16 cellular contexts compared by ENCODE assay signal in genomic region chr22:20297414-20298109, GRCh38. TPM values are rescaled to one million over a fixed set of nuclear protein-coding genes. Genes with fewer than 3 reads are reported as not detected.
DNase-seq lines count a peak whose midpoint lies in the region; ATAC-seq, FAIRE-seq and TF ChIP-seq lines count a peak whose summit lies in the region.
"Had no signal": no experiment of that assay in that cellular context is flagged by ENCODE, and none has a peak within 500 bp of the region (broad histone marks: within the 10 kb centered on the region; RNA-seq: fewer than 3 reads in every experiment).

No MANE protein-coding gene starts in this region.

- H3K27me3 Mint-ChIP-seq in MCF 10A (ENCODE audit: insufficient read depth, unreplicated experiment) = peaks cover 27% of the 10 kb centered on the region
- H3K27me3 Mint-ChIP-seq in activated B cell treated with CpG ODN at 0.5 μM for 24 hours = peaks cover 5% of the 10 kb centered on the region
- peaks cover under 1 to 10% (median 6%) of the 10 kb centered on the region in 3 donors for H3K27me3 Mint-ChIP-seq in immature natural killer cell (ENCODE audit: low read depth in 3 of 3)
- peaks cover 47% of the 10 kb centered on the region for H3K27me3 Mint-ChIP-seq in type B pancreatic cell

- H3K27ac ChIP-seq in breast epithelium (no peak overlapping the region), small intestine (ENCODE audit: low read depth in 1 of 2, low read length in 1 of 2) (no peak overlapping the region)
- H3K27ac ChIP-seq: adrenal gland, WERI-Rb-1 had no signal

- intact Hi-C loops in MCF 10A (cut with micrococcal nuclease) (no loop called here), breast epithelium (cut with DNase I; ENCODE audit: low total_unique reads) (no loop called here), activated B cell treated with CpG ODN at 0.5 μM for 24 hours (cut with micrococcal nuclease) (loop anchor here (2.0 kb wide), 1 partner anchor 23 kb away; the partner anchor contains the start of gene DGCR6L)

- H3K27me3 ChIP-seq in breast epithelium (no peaks in the 10 kb centered on the region), small intestine (ENCODE audit: control insufficient read depth in 2 of 2, insufficient read depth in 2 of 2, low read length in 2 of 2) (peaks cover 0 to 2% of the 10 kb centered on the region in 2 donors)
- H3K27me3 ChIP-seq: adrenal gland had no signal

- H3K36me3 Mint-ChIP-seq in MCF 10A (ENCODE audit: insufficient read depth, unreplicated experiment) (peaks cover 7% of the 10 kb centered on the region), activated B cell treated with CpG ODN at 0.5 μM for 24 hours (ENCODE audit: low read depth) (no peaks in the 10 kb centered on the region), immature natural killer cell (no peaks in the 10 kb centered on the region), type B pancreatic cell (no peaks in the 10 kb centered on the region)

- H3K9me3 ChIP-seq in breast epithelium = no peaks in the 10 kb centered on the region
- H3K9me3 ChIP-seq in small intestine (ENCODE audit: control insufficient read depth, low read depth) = no peaks in the 10 kb centered on the region
- H3K9me3 ChIP-seq: adrenal gland had no signal

- H3K27ac Mint-ChIP-seq in MCF 10A (ENCODE audit: low read depth, unreplicated experiment) (no peak overlapping the region), activated B cell treated with CpG ODN at 0.5 μM for 24 hours (no peak overlapping the region), immature natural killer cell (no peak overlapping the region), type B pancreatic cell (peak overlapping the region; percentile 71)

- TF ChIP-seq POLR2A in breast epithelium (IDR thresholded peaks at IDR 0.05) (no peak), erythroblast (IDR thresholded peaks at IDR 0.05; ENCODE audit: low read length) (no peak)

- H3K4me1 ChIP-seq in breast epithelium (no peaks in the 10 kb centered on the region), small intestine (ENCODE audit: control insufficient read depth in 2 of 2, insufficient read depth in 1 of 2, low read depth in 1 of 2, low read length in 1 of 2) (no peaks in the 10 kb centered on the region)

- CTCF ChIA-PET in MCF 10A (lab: Yijun Ruan, JAX) (interaction anchor here (1.0 kb wide), 1 partner anchor 12 kb away, joined by 3 read pairs; no protein-coding TSS in a partner anchor), activated B cell treated with CpG ODN at 0.5 μM for 24 hours (lab: Charles Lee) (no interaction called here)

- TF ChIP-seq CTCF in MCF 10A (IDR thresholded peaks at IDR 0.05; ENCODE audit: unreplicated experiment) = no peak
- TF ChIP-seq CTCF in breast epithelium (IDR thresholded peaks at IDR 0.05) = no peak
- no peak for TF ChIP-seq CTCF in activated B cell treated with CpG ODN at 0.5 μM for 24 hours (IDR thresholded peaks at IDR 0.05)
- no peak for TF ChIP-seq CTCF in type B pancreatic cell (conservative IDR thresholded peaks at IDR 0.05)

- no peak for ATAC-seq in activated B cell treated with CpG ODN at 0.5 μM for 24 hours (ENCODE audit: low read depth)

- H3K4me3 Mint-ChIP-seq in MCF 10A (ENCODE audit: unreplicated experiment) = peak overlapping the region; percentile 76
- peak overlapping the region; percentile 86 for H3K4me3 Mint-ChIP-seq in activated B cell treated with CpG ODN at 0.5 μM for 24 hours
- peak overlapping the region; percentile 66 to 82 (median 82) for H3K4me3 Mint-ChIP-seq in immature natural killer cell
- H3K4me3 Mint-ChIP-seq in type B pancreatic cell = peak overlapping the region; percentile 83

- POLR2A ChIA-PET in MCF 10A (lab: Yijun Ruan, JAX) (no interaction called here), activated B cell treated with CpG ODN at 0.5 μM for 24 hours (lab: Charles Lee) (interaction anchor here (1.4 kb wide), 1 partner anchor 22 kb away, joined by 3 read pairs; the partner anchor contains the start of gene DGCR6L)

- H3K9me3 Mint-ChIP-seq in MCF 10A (ENCODE audit: unreplicated experiment) (no peaks in the 10 kb centered on the region), activated B cell treated with CpG ODN at 0.5 μM for 24 hours (no peaks in the 10 kb centered on the region), immature natural killer cell (no peaks in the 10 kb centered on the region), type B pancreatic cell (no peaks in the 10 kb centered on the region)

- no peak for FAIRE-seq in small intestine (lab: Jason Lieb, UNC)
- FAIRE-seq: D721Med, RCC 7860 had no signal

- H3K36me3 ChIP-seq in breast epithelium (no peaks in the 10 kb centered on the region), small intestine (ENCODE audit: control insufficient read depth in 2 of 2, insufficient read depth in 2 of 2, low read length in 2 of 2) (no peaks in the 10 kb centered on the region)
- H3K36me3 ChIP-seq: adrenal gland, WERI-Rb-1 had no signal

- no TSS peak for BruUV-seq in MCF 10A (replicated peaks; lab: Mats Ljungman, UMichigan)

- DNase-seq in MCF 10A (ENCODE audit: unreplicated experiment) (no peak), breast epithelium (ENCODE audit: low spot score in 2 of 2) (no peak), activated B cell treated with CpG ODN at 0.5 μM for 24 hours (no peak), immature natural killer cell (no peak), type B pancreatic cell (ENCODE audit: extremely low spot score, unreplicated experiment) (no peak), NCI-H510A (lab: John Stamatoyannopoulos, UW) (no peak), erythroblast (lab: John Stamatoyannopoulos, UW) (no peak), small intestine (no peak)
- DNase-seq: activated CD8-positive, alpha-beta memory T cell treated with anti-CD3 and anti-CD28 coated beads, Interleukin-2, amount 50 U/mL, for 48 hours; adrenal gland; hypothalamus; midbrain; NCI-H1436 treated with DMSO at 0.1 percent for 48 hours; WERI-Rb-1 had no signal

- H3K4me3 ChIP-seq in breast epithelium (no peak overlapping the region), small intestine (ENCODE audit: low read depth in 1 of 2, low read length in 2 of 2) (no peak overlapping the region)
- H3K4me3 ChIP-seq: adrenal gland had no signal

- H3K4me1 Mint-ChIP-seq in MCF 10A (ENCODE audit: insufficient read depth, unreplicated experiment) = peaks cover 5% of the 10 kb centered on the region
- H3K4me1 Mint-ChIP-seq in activated B cell treated with CpG ODN at 0.5 μM for 24 hours = no peaks in the 10 kb centered on the region
- peaks cover 0 to 5% of the 10 kb centered on the region in 2 donors for H3K4me1 Mint-ChIP-seq in immature natural killer cell
- H3K4me1 Mint-ChIP-seq in type B pancreatic cell (ENCODE audit: unreplicated experiment) = peaks cover 3% of the 10 kb centered on the region

- 27 to 55% (median 44%) methylated on average over 8 to 9 of the region's 9 CpGs for WGBS in small intestine, 3 donors

RNA-seq across cellular contexts. Expression of gene DGCR6L, which starts 22.3 kb away (rescaled TPM):
- total RNA-seq in MCF 10A (2022) (33.3 and 36.4 TPM in 2 replicates), breast epithelium (10 to 100 TPM; 58.3 to 73.6 (median 60.6) TPM), activated B cell treated with CpG ODN at 0.5 μM for 24 hours (12.4 and 16.2 TPM in 2 replicates), type B pancreatic cell (ENCODE audit: low replicate concordance) (35.9 and 46.6 TPM in 2 replicates)
- polyA plus RNA-seq in immature natural killer cell (100 to 1,000 TPM; 143 to 160 (median 147) TPM), small intestine (10 to 100 TPM; 47.2 to 80.1 (median 58.1) TPM)

RNA-seq across cellular contexts. Expression of gene RTN4R, which starts 29.4 kb away (rescaled TPM):
- total RNA-seq in MCF 10A (2022) (2.7 and 3.7 TPM in 2 replicates), breast epithelium (1 to 10 TPM in 2 of 3 donors, under 1 TPM in 1; 0.48 to 2.0 (median 1.9) TPM), activated B cell treated with CpG ODN at 0.5 μM for 24 hours (0.12 TPM in 1 of 2 replicates, not detected in the other), type B pancreatic cell (ENCODE audit: low replicate concordance) (9.0 and 12.8 TPM in 2 replicates)
- polyA plus RNA-seq in immature natural killer cell (1 to 10 TPM; 1.1 to 3.9 (median 2.2) TPM), small intestine (1 to 10 TPM; 2.9 to 4.4 (median 4.3) TPM)
